Comparison of ENCODE assay signal across 15 cellular contexts in the genomic region with DNA sequence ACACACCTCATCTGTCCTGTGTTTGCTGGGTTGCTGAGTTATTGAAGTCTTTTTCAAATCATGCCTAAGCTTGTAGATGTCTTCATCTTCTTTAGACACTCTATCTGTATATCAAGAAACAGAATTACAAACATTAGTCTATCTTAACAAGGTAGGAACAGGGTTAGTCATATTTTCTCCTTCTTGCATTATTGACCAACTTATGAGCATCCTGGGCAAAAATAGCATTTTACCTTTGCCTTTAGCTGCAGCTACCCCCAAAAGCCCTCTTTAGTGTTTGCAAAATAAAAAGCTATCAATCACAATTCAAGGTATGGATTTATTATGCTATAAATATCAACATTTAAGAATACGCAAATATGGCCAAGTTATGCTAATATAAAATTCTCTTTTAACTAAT. TPM values are rescaled to one million over a fixed set of nuclear protein-coding genes. Genes with fewer than 3 reads are reported as not detected.
DNase-seq lines count a peak whose midpoint lies in the region; ATAC-seq and TF ChIP-seq lines count a peak whose summit lies in the region.
"Had no signal": no experiment of that assay in that cellular context is flagged by ENCODE, and none has a peak within 500 bp of the region (broad histone marks: within the 10 kb centered on the region; RNA-seq: fewer than 3 reads in every experiment).

No MANE protein-coding gene starts in this region.

- H3K9me3 ChIP-seq in right atrium auricular region = no peaks in the 10 kb centered on the region
- no peaks in the 10 kb centered on the region for H3K9me3 ChIP-seq in neural cell (ENCODE audit: low read length)
- no peaks in the 10 kb centered on the region for H3K9me3 ChIP-seq in aorta (ENCODE audit: control insufficient read depth, low read length)
- no peaks in the 10 kb centered on the region for H3K9me3 ChIP-seq in HAP-1

- no peaks in the 10 kb centered on the region for H3K9me2 ChIP-seq in neural cell (ENCODE audit: insufficient read depth, low read length)

- intact Hi-C loops in Right ventricle myocardium superior (cut with DNase I) (loop anchor here (10.0 kb wide), 3 partner anchors 92 to 382 kb away; no protein-coding TSS in a partner anchor), aorta (cut with DNase I) (loop anchor here in 1 of 2 donors (5.0 kb wide), 1 partner anchor 329 kb away; no protein-coding TSS in a partner anchor)

- peak overlapping the region; percentile 96 for H3K9ac ChIP-seq in neural cell (ENCODE audit: low read length)

- no peak for ATAC-seq in Right ventricle myocardium superior (ENCODE audit: poor library complexity)
- no peak for ATAC-seq in aorta (ENCODE audit: low FRiP score)
- ATAC-seq: activated naive CD4-positive, alpha-beta T cell treated with anti-CD3 and anti-CD28 coated beads, Interleukin-2, amount 50 U/mL, for 72 hours; GM12878; naive thymus-derived CD8-positive, alpha-beta T cell had no signal

- peaks cover 5% of the 10 kb centered on the region for H4K20me1 ChIP-seq in neural cell (ENCODE audit: insufficient read depth)

- peak overlapping the region; percentile 97 for H3K4me2 ChIP-seq in neural cell (ENCODE audit: low read length)

- in situ Hi-C loops in HAP-1 (cut with MboI; ENCODE audit: low sequenced_read_pairs) = loop anchor here (25.0 kb wide), 1 partner anchor 669 kb away; no protein-coding TSS in a partner anchor

- 21 to 34% methylated on average over 1 of the region's 1 CpG for WGBS in aorta, 2 donors

- DNase-seq in right atrium auricular region (ENCODE audit: low spot score) (no peak), Right ventricle myocardium superior (no peak), epithelial cell of prostate (ENCODE audit: low read depth, low spot score) (no peak), aorta (no peak), HAP-1 (ENCODE audit: low spot score in 2 of 2) (no peak), A172 (ENCODE audit: low spot score) (no peak), NCI-H524 treated with DMSO at 0.1 percent for 48 hours (lab: John Stamatoyannopoulos, UW) (no peak)
- DNase-seq: effector CD4-positive, alpha-beta T cell; H7; naive thymus-derived CD8-positive, alpha-beta T cell; stimulated activated CD4-positive, alpha-beta T cell treated with anti-CD3 and anti-CD28 coated beads, Interleukin-2, amount 100 ng/mL, for 48 hours had no signal

- H3K36me3 ChIP-seq in right atrium auricular region (peaks cover 56% of the 10 kb centered on the region), neural cell (ENCODE audit: insufficient read depth, low read length) (peaks cover 48% of the 10 kb centered on the region), aorta (ENCODE audit: control insufficient read depth in 1 of 2, insufficient read depth in 2 of 2, low read length in 1 of 2) (peaks cover 3 to 8% of the 10 kb centered on the region in 2 donors), HAP-1 (replicated peaks) (peaks cover 7% of the 10 kb centered on the region; the same call in 1 of the 2 replicates)

- H3K4me1 ChIP-seq in right atrium auricular region (peaks cover 0 to 37% of the 10 kb centered on the region in 2 donors), aorta (ENCODE audit: control insufficient read depth in 1 of 2, insufficient read depth in 2 of 2, low read length in 2 of 2) (peaks cover 0 to 3% of the 10 kb centered on the region in 2 donors), HAP-1 (peaks cover 12% of the 10 kb centered on the region)

- H3K27ac ChIP-seq in right atrium auricular region = peak overlapping the region; percentile 14 to 99
- H3K27ac ChIP-seq in epithelial cell of prostate = peak overlapping the region; percentile 91
- H3K27ac ChIP-seq in neural cell (ENCODE audit: low read length) = no peak overlapping the region
- no peak overlapping the region for H3K27ac ChIP-seq in aorta (ENCODE audit: low read depth in 1 of 2, low read length in 2 of 2)

- no peaks in the 10 kb centered on the region for H3F3A ChIP-seq in neural cell (ENCODE audit: insufficient read depth, low read length, poor library complexity, severe bottlenecking)

- H3K27me3 ChIP-seq in right atrium auricular region = no peaks in the 10 kb centered on the region
- no peaks in the 10 kb centered on the region for H3K27me3 ChIP-seq in neural cell (ENCODE audit: insufficient read depth, low read depth, low read length)
- no peaks in the 10 kb centered on the region for H3K27me3 ChIP-seq in aorta (ENCODE audit: control insufficient read depth in 1 of 2, insufficient read depth in 2 of 2, low read length in 1 of 2)
- no peaks in the 10 kb centered on the region for H3K27me3 ChIP-seq in HAP-1 (ENCODE audit: low read depth)

- peaks cover 61% of the 10 kb centered on the region for H3K79me2 ChIP-seq in neural cell (replicated peaks; ENCODE audit: insufficient read depth, low read length)

- TF ChIP-seq CTCF in right atrium auricular region (IDR thresholded peaks at IDR 0.05) = no peak
- TF ChIP-seq CTCF in neural cell (IDR thresholded peaks at IDR 0.05; ENCODE audit: poor library complexity, severe bottlenecking) = no peak

- TF ChIP-seq RAD21 in neural cell (conservative IDR thresholded peaks at IDR 0.05) = no peak

- H3K4me3 ChIP-seq in right atrium auricular region = peak overlapping the region; percentile 86 to 97
- peak overlapping the region; percentile 88 for H3K4me3 ChIP-seq in neural cell (ENCODE audit: low read length)
- H3K4me3 ChIP-seq in aorta (ENCODE audit: low read length in 2 of 2) = peak overlapping the region; percentile 54 to 68
- H3K4me3 ChIP-seq in HAP-1 = no peak overlapping the region
- H3K4me3 ChIP-seq: GM12878 had no signal

- no peak overlapping the region for H2AFZ ChIP-seq in neural cell (ENCODE audit: low read depth, low read length)

- TF ChIP-seq EP300 in neural cell (conservative IDR thresholded peaks at IDR 0.05; ENCODE audit: poor library complexity, severe bottlenecking) = no peak

TF ChIP-seq in neural cell, 6 proteins besides CTCF, POLR2A, EP300 and RAD21:
- TF ChIP-seq TAF1 (IDR thresholded peaks at IDR 0.05; ENCODE audit: low read depth) (no peak), MXI1 (conservative IDR thresholded peaks at IDR 0.05; ENCODE audit: poor library complexity, severe bottlenecking) (no peak), SMC3 (conservative IDR thresholded peaks at IDR 0.05; ENCODE audit: poor library complexity) (no peak)

RNA-seq across cellular contexts. Expression of a gene that starts 3.4 kb away (rescaled TPM):
- total RNA-seq in right atrium auricular region (100 to 1,000 TPM in 1 of 2 donors, 10 to 100 TPM in 1; 63.3 to 138 TPM), Right ventricle myocardium superior (63.6 TPM), aorta (10 to 100 TPM; 42.8 to 64.6 TPM)
- polyA plus RNA-seq in neural cell (309 and 385 TPM in 2 replicates), aorta (10 to 100 TPM; 24.0 to 28.3 TPM)
- polyA minus RNA-seq in neural cell = 800 and 993 TPM in 2 replicates
- total RNA-seq in A172 (2014; rRNA removed; shearing (Covaris generic)) = 381 and 541 TPM in 2 replicates

RNA-seq across cellular contexts. Expression of a gene that starts 34.7 kb away (rescaled TPM):
- total RNA-seq in right atrium auricular region (under 1 TPM in 1 of 2 donors, not detected in 1; 0.20 TPM), Right ventricle myocardium superior (0.43 TPM), aorta (1 to 10 TPM; 1.9 to 2.8 TPM)
- polyA plus RNA-seq in neural cell (not detected in 2 replicates), aorta (1 to 10 TPM in 1 of 2 donors, under 1 TPM in 1; 0.82 to 1.3 TPM)
- polyA minus RNA-seq in neural cell = not detected in 2 replicates
- total RNA-seq in A172 (2014; rRNA removed; shearing (Covaris generic)) = not detected in 2 replicates
- total RNA-seq: activated CD8-positive, alpha-beta memory T cell treated with anti-CD3 and anti-CD28 coated beads for 36 hours; activated naive CD4-positive, alpha-beta T cell treated with anti-CD3 and anti-CD28 coated beads, Interleukin-2, amount 50 U/mL, for 72 hours; H7 had no signal

Comparison
In these comparisons a context has a peak if more than half of its experiments do, and no peak if none do; other contexts are left out.
1. H3K27ac ChIP-seq: peak in right atrium auricular region (2 of 2) and epithelial cell of prostate (single experiment); none in neural cell (single experiment) and aorta (0 of 2).